ENCODE assay signal across 10 cellular contexts in the genomic region with DNA sequence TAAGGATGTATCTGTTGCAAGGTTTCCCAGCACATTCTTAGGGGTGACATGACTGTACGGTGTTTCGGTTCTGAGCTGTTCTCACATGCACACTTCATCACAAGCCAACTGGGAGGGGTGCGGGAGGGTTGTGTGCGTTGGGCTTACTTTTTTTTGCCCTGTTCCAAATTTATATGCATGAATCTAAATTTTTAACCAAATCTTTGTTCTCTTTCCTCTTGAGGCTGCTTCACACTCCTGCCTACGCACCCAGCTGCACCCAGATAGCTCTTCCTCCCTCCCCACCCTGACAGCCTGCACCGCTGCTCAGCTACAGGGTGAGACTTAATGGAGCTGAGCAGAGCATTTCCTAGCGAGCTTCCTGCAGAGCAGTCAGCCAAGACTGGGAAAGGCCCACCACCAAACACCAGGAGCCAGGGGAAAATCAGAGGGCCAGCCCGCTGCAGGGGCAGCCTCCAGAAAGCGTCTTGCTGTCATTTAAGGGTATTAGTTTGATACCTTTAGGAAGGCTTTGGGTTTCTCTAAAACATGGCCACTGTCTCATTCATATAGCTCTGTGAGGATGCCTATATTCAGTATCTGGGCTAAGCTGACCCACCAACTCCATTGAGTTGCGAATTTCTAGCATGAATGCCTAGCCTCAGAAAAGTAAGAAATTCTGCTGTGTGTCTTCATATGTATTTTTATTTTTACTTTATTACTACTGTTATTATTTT.
DNase-seq lines count a peak whose midpoint lies in the region; ATAC-seq lines count a peak whose summit lies in the region.
"Had no signal": no experiment of that assay in that cellular context is flagged by ENCODE, and none has a peak within 500 bp of the region (broad histone marks: within the 10 kb centered on the region; RNA-seq: fewer than 3 reads in every experiment).

No MANE protein-coding gene starts in this region.

- no peak overlapping the region for H3K27ac Mint-ChIP-seq in T-helper 17 cell
- no peak overlapping the region for H3K27ac Mint-ChIP-seq in natural killer cell treated with Interleukin-12 subunit alpha and Interleukin-12 subunit beta and Interleukin-15 and Interleukin-18, amount 100 ng/mL, for 72 hours
- H3K27ac Mint-ChIP-seq: activated T-helper 1 cell treated with anti-CD3 and anti-CD28 coated beads, Interleukin-12 subunit alpha, Interleukin-12 subunit beta, Interleukin-2, Interleukin-4 antibody, amounts not matched to agents 30 ng/mL and 10 ng/mL and 1 ng/mL, durations not matched to agents 14 hours and 24 hours and 36 hours had no signal

- H3K9me3 ChIP-seq in SK-N-MC (ENCODE audit: low read depth, low read length) (no peaks in the 10 kb centered on the region), T-helper 17 cell (ENCODE audit: control insufficient read depth, low read length, poor library complexity, severe bottlenecking) (no peaks in the 10 kb centered on the region)
- H3K9me3 ChIP-seq: mucosa of descending colon had no signal

- peaks cover 42% of the 10 kb centered on the region for H3K27me3 Mint-ChIP-seq in T-helper 17 cell
- peaks cover 2 to 7% of the 10 kb centered on the region in 2 donors for H3K27me3 Mint-ChIP-seq in natural killer cell treated with Interleukin-12 subunit alpha and Interleukin-12 subunit beta and Interleukin-15 and Interleukin-18, amount 100 ng/mL, for 72 hours

- H3K36me3 Mint-ChIP-seq in T-helper 17 cell (ENCODE audit: low read depth), result no peaks in the 10 kb centered on the region
- H3K36me3 Mint-ChIP-seq in natural killer cell treated with Interleukin-12 subunit alpha and Interleukin-12 subunit beta and Interleukin-15 and Interleukin-18, amount 100 ng/mL, for 72 hours, result no peaks in the 10 kb centered on the region

- peak overlapping the region; percentile 74 for H3K27ac ChIP-seq in SK-N-MC

- H3K9me3 Mint-ChIP-seq in natural killer cell treated with Interleukin-12 subunit alpha and Interleukin-12 subunit beta and Interleukin-15 and Interleukin-18, amount 100 ng/mL, for 72 hours, result no peaks in the 10 kb centered on the region
- H3K9me3 Mint-ChIP-seq: activated T-helper 1 cell treated with anti-CD3 and anti-CD28 coated beads, Interleukin-12 subunit alpha, Interleukin-12 subunit beta, Interleukin-2, Interleukin-4 antibody, amounts not matched to agents 30 ng/mL and 10 ng/mL and 1 ng/mL, durations not matched to agents 14 hours and 24 hours and 36 hours had no signal

- no peaks in the 10 kb centered on the region for H3K36me3 ChIP-seq in SK-N-MC (ENCODE audit: insufficient read depth, low read length)

- ATAC-seq in HG02759 (IDR thresholded peaks at IDR 0.05; ENCODE audit: unreplicated experiment) (peak; percentile 89), T-helper 17 cell (no peak)
- ATAC-seq in stimulated activated naive CD8-positive, alpha-beta T cell treated with anti-CD3 and anti-CD28 coated beads, Interleukin-15, Interleukin-2, amounts not matched to agents 100 U/mL and 50 U/mL, for 24 hours, result peak; percentile 84
- ATAC-seq in natural killer cell treated with Interleukin-12 subunit alpha and Interleukin-12 subunit beta and Interleukin-15 and Interleukin-18, amount 100 ng/mL, for 72 hours, result no peak
- ATAC-seq: mucosa of descending colon had no signal

- no peak overlapping the region for H3K9ac ChIP-seq in SK-N-MC (ENCODE audit: insufficient read length)

- peak overlapping the region; percentile 16; the same call in 1 of the 2 replicates for H3K4me3 ChIP-seq in SK-N-MC
- H3K4me3 ChIP-seq: mucosa of descending colon had no signal

- no peak overlapping the region for H3K4me3 Mint-ChIP-seq in T-helper 17 cell
- H3K4me3 Mint-ChIP-seq in natural killer cell treated with Interleukin-12 subunit alpha and Interleukin-12 subunit beta and Interleukin-15 and Interleukin-18, amount 100 ng/mL, for 72 hours, result no peak overlapping the region
- H3K4me3 Mint-ChIP-seq: activated T-helper 1 cell treated with anti-CD3 and anti-CD28 coated beads, Interleukin-12 subunit alpha, Interleukin-12 subunit beta, Interleukin-2, Interleukin-4 antibody, amounts not matched to agents 30 ng/mL and 10 ng/mL and 1 ng/mL, durations not matched to agents 14 hours and 24 hours and 36 hours had no signal

- peak; percentile 26 to 32 for DNase-seq in activated T-cell treated with anti-CD3 and anti-CD28 coated beads, Interleukin-2, amount 50 U/mL, for 48 hours
- no peak for DNase-seq in activated T-cell treated with anti-CD3 and anti-CD28 coated beads, Interleukin-2, amount 50 U/mL, for 1 hour
- DNase-seq in SK-N-MC (ENCODE audit: low read depth, low spot score) (no peak), T-helper 17 cell (no peak), NCI-H69 (lab: John Stamatoyannopoulos, UW) (no peak)
- peak; percentile 6 for DNase-seq in stimulated activated naive CD8-positive, alpha-beta T cell treated with anti-CD3 and anti-CD28 coated beads, Interleukin-15, Interleukin-2, amounts not matched to agents 100 U/mL and 50 U/mL, for 24 hours
- no peak for DNase-seq in natural killer cell treated with Interleukin-12 subunit alpha and Interleukin-12 subunit beta and Interleukin-15 and Interleukin-18, amount 100 ng/mL, for 72 hours (ENCODE audit: low spot score)
- DNase-seq: mucosa of descending colon had no signal

- no peaks in the 10 kb centered on the region for H3K4me1 Mint-ChIP-seq in T-helper 17 cell
- no peaks in the 10 kb centered on the region for H3K4me1 Mint-ChIP-seq in natural killer cell treated with Interleukin-12 subunit alpha and Interleukin-12 subunit beta and Interleukin-15 and Interleukin-18, amount 100 ng/mL, for 72 hours (ENCODE audit: low read depth in 2 of 2)

Comparison
In these comparisons a context has a peak if more than half of its experiments do, and no peak if none do; other contexts are left out.
1. DNase-seq: peak in activated T-cell treated with anti-CD3 and anti-CD28 coated beads, Interleukin-2, amount 50 U/mL, for 48 hours (2 of 2) and stimulated activated naive CD8-positive, alpha-beta T cell treated with anti-CD3 and anti-CD28 coated beads, Interleukin-15, Interleukin-2, amounts not matched to agents 100 U/mL and 50 U/mL, for 24 hours (single experiment); none in activated T-cell treated with anti-CD3 and anti-CD28 coated beads, Interleukin-2, amount 50 U/mL, for 1 hour (single experiment), SK-N-MC (single experiment), T-helper 17 cell (0 of 3), NCI-H69 (single experiment) and natural killer cell treated with Interleukin-12 subunit alpha and Interleukin-12 subunit beta and Interleukin-15 and Interleukin-18, amount 100 ng/mL, for 72 hours (single experiment).
2. ATAC-seq: peak in HG02759 (single experiment) and stimulated activated naive CD8-positive, alpha-beta T cell treated with anti-CD3 and anti-CD28 coated beads, Interleukin-15, Interleukin-2, amounts not matched to agents 100 U/mL and 50 U/mL, for 24 hours (single experiment); none in T-helper 17 cell (single experiment) and natural killer cell treated with Interleukin-12 subunit alpha and Interleukin-12 subunit beta and Interleukin-15 and Interleukin-18, amount 100 ng/mL, for 72 hours (0 of 2).